12 cellular contexts compared by ENCODE assay signal in genomic region chr6:20377623-20378265, GRCh38. TPM values are rescaled to one million over a fixed set of nuclear protein-coding genes. Genes with fewer than 3 reads are reported as not detected.
A peak's percentile ranks its signal among the peaks of the same experiment; 100 is the strongest.
DNase-seq lines count a peak whose midpoint lies in the region; ATAC-seq and TF ChIP-seq lines count a peak whose summit lies in the region.
"Had no signal": no experiment of that assay in that cellular context is flagged by ENCODE, and none has a peak within 500 bp of the region (broad histone marks: within the 10 kb centered on the region; RNA-seq: fewer than 3 reads in every experiment).

No MANE protein-coding gene starts in this region.

- no peaks in the 10 kb centered on the region for H3K9me3 Mint-ChIP-seq in activated CD8-positive, alpha-beta memory T cell treated with anti-CD3 and anti-CD28 coated beads, Interleukin-2, amount 10 ng/mL, durations not matched to agents 7 days and 5 days (ENCODE audit: low read depth)

- H3F3A ChIP-seq in PC-9 (ENCODE audit: insufficient read depth, low read depth), result no peaks in the 10 kb centered on the region

- H3K27me3 ChIP-seq in OCI-LY3 (ENCODE audit: low read depth, low read length) (no peaks in the 10 kb centered on the region), PC-9 (ENCODE audit: insufficient read depth, low read depth) (no peaks in the 10 kb centered on the region)
- H3K27me3 ChIP-seq: esophagus squamous epithelium had no signal

- H3K9me2 ChIP-seq in PC-9 (ENCODE audit: insufficient read depth), result no peaks in the 10 kb centered on the region

- CTCF ChIA-PET in activated CD8-positive, alpha-beta memory T cell treated with anti-CD3 and anti-CD28 coated beads, Interleukin-2, amount 10 ng/mL, durations not matched to agents 7 days and 5 days (lab: Charles Lee), result interaction anchor here (0.6 to 1.4 kb wide), 4 partner anchors 8 to 545 kb away, joined by 3 to 4 read pairs (median 3); no protein-coding TSS in a partner anchor
- CTCF ChIA-PET in PC-9 (lab: Charles Lee), result no interaction called here

- H3K9ac ChIP-seq in OCI-LY3 (ENCODE audit: low read length), result no peak overlapping the region

- H3K79me2 ChIP-seq in OCI-LY3 (ENCODE audit: low read length), result no peaks in the 10 kb centered on the region
- H3K79me2 ChIP-seq in PC-9 (ENCODE audit: low read depth), result no peaks in the 10 kb centered on the region

- peaks cover 2% of the 10 kb centered on the region for H3K27me3 Mint-ChIP-seq in activated CD8-positive, alpha-beta memory T cell treated with anti-CD3 and anti-CD28 coated beads, Interleukin-2, amount 10 ng/mL, durations not matched to agents 7 days and 5 days

- peak; percentile 51 for ATAC-seq in activated CD8-positive, alpha-beta memory T cell treated with anti-CD3 and anti-CD28 coated beads, Interleukin-2, amount 10 ng/mL, durations not matched to agents 7 days and 5 days

- H3K27ac ChIP-seq in OCI-LY3 (ENCODE audit: low read length), result no peak overlapping the region
- H3K27ac ChIP-seq in PC-9, result no peak overlapping the region
- H3K27ac ChIP-seq: esophagus squamous epithelium had no signal

- peaks cover 7% of the 10 kb centered on the region for H3K4me1 ChIP-seq in OCI-LY3 (ENCODE audit: low read length)
- H3K4me1 ChIP-seq in PC-9 (replicated peaks; ENCODE audit: insufficient read depth), result no peaks in the 10 kb centered on the region
- H3K4me1 ChIP-seq: esophagus squamous epithelium had no signal

- H3K4me2 ChIP-seq in OCI-LY3 (ENCODE audit: low read length), result peak overlapping the region; percentile 39
- H3K4me2 ChIP-seq in PC-9, result no peak overlapping the region

- H2AFZ ChIP-seq in OCI-LY3 (ENCODE audit: low read depth, low read length) (no peak overlapping the region), PC-9 (no peak overlapping the region)

- H4K20me1 ChIP-seq in OCI-LY3 (ENCODE audit: insufficient read depth, low read length) (no peaks in the 10 kb centered on the region), PC-9 (ENCODE audit: insufficient read depth) (no peaks in the 10 kb centered on the region)

- POLR2A ChIA-PET in PC-9 (lab: Charles Lee; ENCODE audit: unreplicated experiment), result interaction anchor here (0.5 kb wide), 1 partner anchor 56 kb away, joined by 3 read pairs; no protein-coding TSS in a partner anchor

- no peak for TF ChIP-seq CTCF in OCI-LY3 (IDR thresholded peaks at IDR 0.05; ENCODE audit: low read depth, low read length)
- no peak for TF ChIP-seq CTCF in fibroblast of mammary gland (conservative IDR thresholded peaks at IDR 0.05; ENCODE audit: control insufficient read depth, insufficient read depth, low read depth, low read length)
- no peak for TF ChIP-seq CTCF in PC-9 (conservative IDR thresholded peaks at IDR 0.05)

- no peak overlapping the region for H3K27ac Mint-ChIP-seq in activated CD8-positive, alpha-beta memory T cell treated with anti-CD3 and anti-CD28 coated beads, Interleukin-2, amount 10 ng/mL, durations not matched to agents 7 days and 5 days

- H3K4me3 ChIP-seq in OCI-LY3 (ENCODE audit: low read length) (no peak overlapping the region), fibroblast of mammary gland (ENCODE audit: control insufficient read depth, low read depth, low read length) (no peak overlapping the region), PC-9 (no peak overlapping the region)
- H3K4me3 ChIP-seq: esophagus squamous epithelium had no signal

- BruUV-seq in PC-9 (replicated peaks; lab: Mats Ljungman, UMichigan), result no TSS peak

- peaks cover 12% of the 10 kb centered on the region for H3K4me1 Mint-ChIP-seq in activated CD8-positive, alpha-beta memory T cell treated with anti-CD3 and anti-CD28 coated beads, Interleukin-2, amount 10 ng/mL, durations not matched to agents 7 days and 5 days

- no peak for DNase-seq in activated CD8-positive, alpha-beta memory T cell treated with anti-CD3 and anti-CD28 coated beads, Interleukin-2, amount 10 ng/mL, durations not matched to agents 7 days and 5 days
- DNase-seq in activated CD8-positive, alpha-beta memory T cell treated with anti-CD3 and anti-CD28 coated beads, Interleukin-2, amount 50 U/mL, for 48 hours, result no peak
- DNase-seq in fibroblast of mammary gland (ENCODE audit: low read depth) (peak; percentile 40), superior temporal gyrus (ENCODE audit: extremely low spot score) (peak; percentile 42), NCI-H187 treated with DMSO at 0.1 percent for 48 hours (lab: John Stamatoyannopoulos, UW) (no peak), PC-9 (no peak)
- no peak for DNase-seq in stimulated activated CD4-positive, alpha-beta T cell treated with anti-CD3 and anti-CD28 coated beads, Interleukin-15, amount 100 ng/mL, for 24 hours
- DNase-seq: activated effector memory CD4-positive, alpha-beta T cell treated with anti-CD3 and anti-CD28 coated beads, Interleukin-2, amount 50 U/mL, for 16 hours; esophagus squamous epithelium; NCI-H1092; T-helper 9 cell had no signal

- H3K9me3 ChIP-seq in OCI-LY3 (ENCODE audit: insufficient read depth, low read length), result no peaks in the 10 kb centered on the region
- no peaks in the 10 kb centered on the region for H3K9me3 ChIP-seq in PC-9 (ENCODE audit: insufficient read depth, low read depth)
- H3K9me3 ChIP-seq: esophagus squamous epithelium had no signal

- H3K4me3 Mint-ChIP-seq in activated CD8-positive, alpha-beta memory T cell treated with anti-CD3 and anti-CD28 coated beads, Interleukin-2, amount 10 ng/mL, durations not matched to agents 7 days and 5 days, result no peak overlapping the region

- no peaks in the 10 kb centered on the region for H3K36me3 Mint-ChIP-seq in activated CD8-positive, alpha-beta memory T cell treated with anti-CD3 and anti-CD28 coated beads, Interleukin-2, amount 10 ng/mL, durations not matched to agents 7 days and 5 days

- intact Hi-C loops in PC-9 (cut with micrococcal nuclease; ENCODE audit: unreplicated experiment), result no loop called here

- H3K36me3 ChIP-seq in OCI-LY3 (replicated peaks; ENCODE audit: low read depth, low read length) (no peaks in the 10 kb centered on the region), PC-9 (ENCODE audit: low read depth) (no peaks in the 10 kb centered on the region)
- H3K36me3 ChIP-seq: esophagus squamous epithelium had no signal

RNA-seq across cellular contexts. Expression of gene E2F3, which starts 23.9 kb away (rescaled TPM):
- total RNA-seq in activated CD8-positive, alpha-beta memory T cell treated with anti-CD3 and anti-CD28 coated beads, Interleukin-2, amount 10 ng/mL, durations not matched to agents 7 days and 5 days, result 10 to 100 TPM; 29.0 to 31.1 TPM
- total RNA-seq in PC-9 (2021), result 15.7 and 20.0 TPM in 2 replicates

Comparison
In these comparisons a context has a peak if more than half of its experiments do, and no peak if none do; other contexts are left out.
1. DNase-seq: peak in fibroblast of mammary gland (single experiment) and superior temporal gyrus (single experiment); none in activated CD8-positive, alpha-beta memory T cell treated with anti-CD3 and anti-CD28 coated beads, Interleukin-2, amount 10 ng/mL, durations not matched to agents 7 days and 5 days (single experiment), activated CD8-positive, alpha-beta memory T cell treated with anti-CD3 and anti-CD28 coated beads, Interleukin-2, amount 50 U/mL, for 48 hours (single experiment), NCI-H187 treated with DMSO at 0.1 percent for 48 hours (single experiment), PC-9 (0 of 2) and stimulated activated CD4-positive, alpha-beta T cell treated with anti-CD3 and anti-CD28 coated beads, Interleukin-15, amount 100 ng/mL, for 24 hours (single experiment).